In genomic region chr4:17490575-17491059, GRCh38 we compare ENCODE assay signal across 21 cellular contexts. TPM values are rescaled to one million over a fixed set of nuclear protein-coding genes. Genes with fewer than 3 reads are reported as not detected.
A peak's percentile ranks its signal among the peaks of the same experiment; 100 is the strongest.
DNase-seq lines count a peak whose midpoint lies in the region; FAIRE-seq and TF ChIP-seq lines count a peak whose summit lies in the region.
"Had no signal": no experiment of that assay in that cellular context is flagged by ENCODE, and none has a peak within 500 bp of the region (broad histone marks: within the 10 kb centered on the region; RNA-seq: fewer than 3 reads in every experiment).

No MANE protein-coding gene starts in this region.

- BruUV-seq in endothelial cell of umbilical vein (replicated peaks; lab: Mats Ljungman, UMichigan), result no TSS peak

- H3K4me1 ChIP-seq in endothelial cell of umbilical vein (ENCODE audit: control insufficient read depth, extremely low read depth, insufficient read depth, low read length) (peaks cover 9% of the 10 kb centered on the region), osteoblast (ENCODE audit: insufficient read depth, low read length) (peaks cover 18% of the 10 kb centered on the region)
- H3K4me1 ChIP-seq: right atrium auricular region had no signal

- H3K27ac ChIP-seq in endothelial cell of umbilical vein (ENCODE audit: insufficient read depth, low read depth, low read length), result no peak overlapping the region
- H3K27ac ChIP-seq in osteoblast (ENCODE audit: low read depth, low read length), result no peak overlapping the region
- H3K27ac ChIP-seq: brain microvascular endothelial cell, right atrium auricular region had no signal

- CTCF ChIA-PET in endothelial cell of umbilical vein (lab: Charles Lee), result interaction anchor here (1.8 kb wide), 1 partner anchor 18 kb away, joined by 6 read pairs; no protein-coding TSS in a partner anchor

- H3K36me3 ChIP-seq in endothelial cell of umbilical vein (ENCODE audit: control insufficient read depth in 2 of 2, extremely low read depth in 1 of 2, insufficient read depth in 2 of 2, low read length in 2 of 2), result peaks cover 7 to 9% of the 10 kb centered on the region in 2 experiments
- H3K36me3 ChIP-seq in osteoblast (ENCODE audit: insufficient read depth, low read length), result peaks cover 37% of the 10 kb centered on the region

- intact Hi-C loops in endothelial cell of umbilical vein (cut with micrococcal nuclease), result no loop called here

- H3K9me1 ChIP-seq in endothelial cell of umbilical vein (replicated peaks; ENCODE audit: control insufficient read depth, extremely low read depth, insufficient read depth, low read length), result no peaks in the 10 kb centered on the region

- DNase-seq in ELF-1 (ENCODE audit: low read depth, low spot score) (peak; percentile 68), NCI-H2196 treated with DMSO at 0.1 percent for 48 hours (lab: John Stamatoyannopoulos, UW; ENCODE audit: unreplicated experiment) (peak; percentile 44), endothelial cell of umbilical vein (ENCODE audit: low read depth, low spot score) (peak; percentile 45), osteoblast (ENCODE audit: insufficient read length, low spot score, missing footprints) (peak; percentile 44), NCI-H510A treated with DMSO at 0.1 percent for 48 hours (lab: John Stamatoyannopoulos, UW) (no peak), foreskin fibroblast (no peak), NCI-H1436 (lab: John Stamatoyannopoulos, UW) (no peak)
- DNase-seq: activated CD4-positive, alpha-beta T cell treated with anti-CD3 and anti-CD28 coated beads, Interleukin-2, amount 50 U/mL, for 4 hours; activated effector memory CD4-positive, alpha-beta T cell treated with anti-CD3 and anti-CD28 coated beads, Interleukin-2, amount 50 U/mL, for 16 hours; brain microvascular endothelial cell; CD4-positive, CD25-positive, alpha-beta regulatory T cell; IMR-90; NCI-H82; stimulated activated CD4-positive, alpha-beta T cell treated with anti-CD3 and anti-CD28 coated beads, Interleukin-2, amount 100 ng/mL, for 24 hours; stimulated activated CD8-positive, alpha-beta memory T cell treated with anti-CD3 and anti-CD28 coated beads, Interleukin-4, amount 100 ng/mL, for 48 hours; T-helper 9 cell had no signal

- POLR2A ChIA-PET in endothelial cell of umbilical vein (lab: Charles Lee), result no interaction called here

- H3K4me3 ChIP-seq in endothelial cell of umbilical vein (replicated peaks in 1 of 3; ENCODE audit: insufficient read depth in 1 of 3, low read depth in 1 of 3, low read length in 3 of 3) (no peak overlapping the region), osteoblast (ENCODE audit: insufficient read depth, low read length) (no peak overlapping the region), foreskin fibroblast (ENCODE audit: low read depth in 1 of 2, low read length in 2 of 2) (no peak overlapping the region)
- H3K4me3 ChIP-seq: right atrium auricular region had no signal

- H3K9me3 ChIP-seq in endothelial cell of umbilical vein (replicated peaks; ENCODE audit: control insufficient read depth, insufficient read depth, low read length) (no peaks in the 10 kb centered on the region), osteoblast (ENCODE audit: low read depth, low read length) (no peaks in the 10 kb centered on the region)
- H3K9me3 ChIP-seq: right atrium auricular region had no signal

- no peaks in the 10 kb centered on the region for H3K27me3 ChIP-seq in endothelial cell of umbilical vein (ENCODE audit: control insufficient read depth in 2 of 2, insufficient read depth in 2 of 2, low read length in 2 of 2)
- H3K27me3 ChIP-seq in osteoblast (ENCODE audit: insufficient read depth, low read length), result no peaks in the 10 kb centered on the region
- H3K27me3 ChIP-seq: brain microvascular endothelial cell, right atrium auricular region had no signal

- H3K79me2 ChIP-seq in endothelial cell of umbilical vein (ENCODE audit: control insufficient read depth, insufficient read depth, low read length) (peaks cover 2% of the 10 kb centered on the region), osteoblast (ENCODE audit: insufficient read depth, low read length) (peaks cover 9% of the 10 kb centered on the region)

- TF ChIP-seq CTCF in endothelial cell of umbilical vein (IDR thresholded peaks at IDR 0.05; ENCODE audit: extremely low read depth in 1 of 2, insufficient read depth in 1 of 2, low read depth in 1 of 2, low read length in 2 of 2) (no peak), osteoblast (IDR thresholded peaks at IDR 0.05; ENCODE audit: extremely low read depth, low read depth, low read length) (no peak), foreskin fibroblast (IDR thresholded peaks at IDR 0.05; ENCODE audit: low read depth, low read length) (no peak)

- TF ChIP-seq POLR2A in endothelial cell of umbilical vein (IDR thresholded peaks at IDR 0.05; ENCODE audit: low read depth, low read length), result no peak

- no peaks in the 10 kb centered on the region for H4K20me1 ChIP-seq in endothelial cell of umbilical vein (replicated peaks; ENCODE audit: control insufficient read depth, extremely low read depth, insufficient read depth, low read length)
- no peaks in the 10 kb centered on the region for H4K20me1 ChIP-seq in osteoblast (ENCODE audit: insufficient read depth, low read length)

- dilution Hi-C loops in endothelial cell of umbilical vein (cut with MboI; ENCODE audit: extremely low pct_ligation_motif_present, low sequenced_read_pairs), result no loop called here

- H2AFZ ChIP-seq in endothelial cell of umbilical vein (ENCODE audit: low read depth, low read length) (no peak overlapping the region), osteoblast (ENCODE audit: low read length) (no peak overlapping the region)

- FAIRE-seq in endothelial cell of umbilical vein (lab: Jason Lieb, UNC), result no peak
- FAIRE-seq: endometrium, G401.6, urothelium cell line had no signal

- H3K9ac ChIP-seq in endothelial cell of umbilical vein (replicated peaks; ENCODE audit: extremely low read depth, insufficient read depth, low read length), result no peak overlapping the region

- H3K4me2 ChIP-seq in endothelial cell of umbilical vein (ENCODE audit: insufficient read depth, low read length), result no peak overlapping the region
- no peak overlapping the region for H3K4me2 ChIP-seq in osteoblast (ENCODE audit: insufficient read depth, low read length)

TF ChIP-seq in endothelial cell of umbilical vein, 7 proteins besides CTCF, POLR2A, EP300 and RAD21:
- peak; percentile 57 for TF ChIP-seq GATA2 (IDR thresholded peaks at IDR 0.05; ENCODE audit: insufficient read depth, insufficient read length, low read depth, low read length)
- TF ChIP-seq MAX (IDR thresholded peaks at IDR 0.05; ENCODE audit: insufficient read depth, insufficient read length), result no peak

RNA-seq across cellular contexts. Expression of gene QDPR, which starts 21.3 kb away (rescaled TPM):
- 20.9 and 24.6 TPM in 2 replicates for total RNA-seq in endothelial cell of umbilical vein
- polyA plus RNA-seq in endothelial cell of umbilical vein, result 18.4 and 20.5 TPM in 2 replicates
- 17.5 and 19.1 TPM in 2 replicates for polyA plus RNA-seq in endothelial cell of umbilical vein (2011; cell fraction: cytosol; rRNA removed)
- 9.7 and 12.0 TPM in 2 replicates for polyA plus RNA-seq in endothelial cell of umbilical vein (2011; cell fraction: nucleus; rRNA removed)
- polyA plus RNA-seq in endothelial cell of umbilical vein (2012), result 29.9 and 35.7 TPM in 2 replicates
- polyA minus RNA-seq in endothelial cell of umbilical vein, result 15.7 and 18.4 TPM in 2 replicates
- 11.2 TPM for polyA minus RNA-seq in endothelial cell of umbilical vein (2011; cell fraction: cytosol; rRNA and poly(A)+ RNA removed)
- 4.8 and 6.7 TPM in 2 replicates for polyA minus RNA-seq in endothelial cell of umbilical vein (2011; cell fraction: nucleus; rRNA and poly(A)+ RNA removed)
- 11.9 and 12.7 TPM in 2 replicates for total RNA-seq in osteoblast

RNA-seq across cellular contexts. Expression of gene CLRN2, which starts 24.3 kb away (rescaled TPM):
- total RNA-seq in endothelial cell of umbilical vein (not detected in 2 replicates), osteoblast (not detected in 2 replicates)
- polyA plus RNA-seq in endothelial cell of umbilical vein, result not detected in 2 replicates
- polyA plus RNA-seq in endothelial cell of umbilical vein (2011; cell fraction: cytosol; rRNA removed), result not detected in 2 replicates
- not detected in 2 replicates for polyA plus RNA-seq in endothelial cell of umbilical vein (2011; cell fraction: nucleus; rRNA removed)
- polyA plus RNA-seq in endothelial cell of umbilical vein (2012), result not detected in 2 replicates
- polyA minus RNA-seq in endothelial cell of umbilical vein, result not detected in 2 replicates
- polyA minus RNA-seq in endothelial cell of umbilical vein (2011; cell fraction: cytosol; rRNA and poly(A)+ RNA removed), result not detected
- polyA minus RNA-seq in endothelial cell of umbilical vein (2011; cell fraction: nucleus; rRNA and poly(A)+ RNA removed), result not detected in 2 replicates
- total RNA-seq: CD4-positive, CD25-positive, alpha-beta regulatory T cell; IMR-90; myocyte; right atrium auricular region had no signal
- polyA plus RNA-seq: CD4-positive, CD25-positive, alpha-beta regulatory T cell; IMR-90 had no signal

Comparison
In these comparisons a context has a peak if more than half of its experiments do, and no peak if none do; other contexts are left out.
1. DNase-seq: peak in ELF-1 (single experiment), NCI-H2196 treated with DMSO at 0.1 percent for 48 hours (single experiment), endothelial cell of umbilical vein (single experiment) and osteoblast (single experiment); none in NCI-H510A treated with DMSO at 0.1 percent for 48 hours (single experiment), foreskin fibroblast (0 of 2) and NCI-H1436 (single experiment).